ENCODE assay signal across 8 cellular contexts in the genomic region with DNA sequence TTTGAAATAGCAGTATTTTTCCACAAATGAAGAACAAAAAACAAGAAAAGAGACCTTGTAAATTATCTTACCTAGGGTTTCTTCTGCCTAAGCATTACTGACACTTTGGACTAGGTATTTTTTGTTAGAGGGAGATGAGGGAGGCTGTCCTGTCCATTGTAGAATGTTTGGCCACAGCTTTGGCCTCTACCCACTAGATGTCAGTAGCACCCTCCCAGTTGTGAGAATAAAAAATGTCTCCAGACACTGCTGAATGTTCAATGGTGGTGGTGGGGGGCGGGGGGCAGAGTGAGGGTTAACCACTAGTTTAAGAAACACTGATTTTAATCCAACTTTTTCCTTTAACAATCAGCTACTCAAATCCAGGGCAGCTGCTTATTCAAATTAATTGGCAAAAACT. TPM values are rescaled to one million over a fixed set of nuclear protein-coding genes. Genes with fewer than 3 reads are reported as not detected.
DNase-seq lines count a peak whose midpoint lies in the region; ATAC-seq and FAIRE-seq lines count a peak whose summit lies in the region.

No MANE protein-coding gene starts in this region.

- DNase-seq in A172 (ENCODE audit: low spot score) = peak; percentile 19
- DNase-seq in GM18507 (ENCODE audit: extremely low spot score, insufficient read length, low read depth) = no peak
- peak; percentile 12 for DNase-seq in UCSD-AML1 (lab: John Stamatoyannopoulos, UW; ENCODE audit: unreplicated experiment)
- DNase-seq in iris pigment epithelial cell (ENCODE audit: low read depth) = peak; percentile 45
- DNase-seq in ureter (ENCODE audit: low spot score) = no peak
- no peak for DNase-seq in stimulated activated CD4-positive, alpha-beta T cell treated with anti-CD3 and anti-CD28 coated beads, Interleukin-4, amount 100 ng/mL, for 1 hour

- FAIRE-seq in GM18507 (lab: Jason Lieb, UNC) = peak; percentile 75

- peak; percentile 59 for ATAC-seq in HG03025 (IDR thresholded peaks at IDR 0.05; ENCODE audit: low FRiP score, unreplicated experiment)
- no peak for ATAC-seq in GM18519 (IDR thresholded peaks at IDR 0.05; ENCODE audit: low FRiP score, unreplicated experiment)

RNA-seq across cellular contexts. Expression of a gene that starts 25.8 kb away (rescaled TPM):
- 17.0 and 19.1 TPM in 2 replicates for total RNA-seq in A172 (2014; rRNA removed; shearing (Covaris generic))
- 46.2 TPM for total RNA-seq in ureter

RNA-seq across cellular contexts. Expression of a gene that starts 56.5 kb away (rescaled TPM):
- total RNA-seq in A172 (2014; rRNA removed; shearing (Covaris generic)) = 161 and 173 TPM in 2 replicates
- total RNA-seq in ureter = 76.7 TPM

RNA-seq across cellular contexts. Expression of a gene that starts 56.6 kb away (rescaled TPM):
- total RNA-seq in A172 (2014; rRNA removed; shearing (Covaris generic)) = 64.3 and 65.8 TPM in 2 replicates
- total RNA-seq in ureter = 24.9 TPM

Comparison
In these comparisons a context has a peak if more than half of its experiments do, and no peak if none do; other contexts are left out.
1. DNase-seq: peak in A172 (single experiment), UCSD-AML1 (single experiment) and iris pigment epithelial cell (single experiment); none in GM18507 (single experiment), ureter (single experiment) and stimulated activated CD4-positive, alpha-beta T cell treated with anti-CD3 and anti-CD28 coated beads, Interleukin-4, amount 100 ng/mL, for 1 hour (single experiment).